1 cellular context compared by ENCODE assay signal in the genomic region with DNA sequence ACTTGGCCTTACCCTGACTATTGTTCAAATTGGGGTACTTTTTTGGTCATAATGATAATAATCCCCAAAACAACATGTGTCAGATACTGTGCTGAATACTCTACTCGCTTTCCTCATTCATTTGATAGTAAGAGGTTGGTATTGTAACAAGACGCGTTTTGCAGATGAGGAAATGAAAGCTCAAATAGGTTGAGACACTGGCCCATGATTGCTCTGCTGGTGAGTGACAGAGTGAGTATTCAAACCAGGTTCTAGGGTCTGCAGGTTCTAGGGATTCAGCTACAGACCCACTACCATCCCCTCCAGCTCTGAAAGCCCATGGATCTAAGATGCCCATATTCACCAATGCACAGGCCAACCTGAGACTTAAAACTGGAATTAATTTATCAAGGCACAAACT.
TF ChIP-seq lines count a peak whose summit lies in the region.

No MANE protein-coding gene starts in this region.

TF ChIP-seq in GM12878, 131 proteins besides CTCF, POLR2A, EP300 and RAD21:
- TF ChIP-seq ATF2 (IDR thresholded peaks at IDR 0.05; ENCODE audit: low read length): peak; percentile 44; the same call in 1 of the 2 replicates
- TF ChIP-seq, protein P1, sequence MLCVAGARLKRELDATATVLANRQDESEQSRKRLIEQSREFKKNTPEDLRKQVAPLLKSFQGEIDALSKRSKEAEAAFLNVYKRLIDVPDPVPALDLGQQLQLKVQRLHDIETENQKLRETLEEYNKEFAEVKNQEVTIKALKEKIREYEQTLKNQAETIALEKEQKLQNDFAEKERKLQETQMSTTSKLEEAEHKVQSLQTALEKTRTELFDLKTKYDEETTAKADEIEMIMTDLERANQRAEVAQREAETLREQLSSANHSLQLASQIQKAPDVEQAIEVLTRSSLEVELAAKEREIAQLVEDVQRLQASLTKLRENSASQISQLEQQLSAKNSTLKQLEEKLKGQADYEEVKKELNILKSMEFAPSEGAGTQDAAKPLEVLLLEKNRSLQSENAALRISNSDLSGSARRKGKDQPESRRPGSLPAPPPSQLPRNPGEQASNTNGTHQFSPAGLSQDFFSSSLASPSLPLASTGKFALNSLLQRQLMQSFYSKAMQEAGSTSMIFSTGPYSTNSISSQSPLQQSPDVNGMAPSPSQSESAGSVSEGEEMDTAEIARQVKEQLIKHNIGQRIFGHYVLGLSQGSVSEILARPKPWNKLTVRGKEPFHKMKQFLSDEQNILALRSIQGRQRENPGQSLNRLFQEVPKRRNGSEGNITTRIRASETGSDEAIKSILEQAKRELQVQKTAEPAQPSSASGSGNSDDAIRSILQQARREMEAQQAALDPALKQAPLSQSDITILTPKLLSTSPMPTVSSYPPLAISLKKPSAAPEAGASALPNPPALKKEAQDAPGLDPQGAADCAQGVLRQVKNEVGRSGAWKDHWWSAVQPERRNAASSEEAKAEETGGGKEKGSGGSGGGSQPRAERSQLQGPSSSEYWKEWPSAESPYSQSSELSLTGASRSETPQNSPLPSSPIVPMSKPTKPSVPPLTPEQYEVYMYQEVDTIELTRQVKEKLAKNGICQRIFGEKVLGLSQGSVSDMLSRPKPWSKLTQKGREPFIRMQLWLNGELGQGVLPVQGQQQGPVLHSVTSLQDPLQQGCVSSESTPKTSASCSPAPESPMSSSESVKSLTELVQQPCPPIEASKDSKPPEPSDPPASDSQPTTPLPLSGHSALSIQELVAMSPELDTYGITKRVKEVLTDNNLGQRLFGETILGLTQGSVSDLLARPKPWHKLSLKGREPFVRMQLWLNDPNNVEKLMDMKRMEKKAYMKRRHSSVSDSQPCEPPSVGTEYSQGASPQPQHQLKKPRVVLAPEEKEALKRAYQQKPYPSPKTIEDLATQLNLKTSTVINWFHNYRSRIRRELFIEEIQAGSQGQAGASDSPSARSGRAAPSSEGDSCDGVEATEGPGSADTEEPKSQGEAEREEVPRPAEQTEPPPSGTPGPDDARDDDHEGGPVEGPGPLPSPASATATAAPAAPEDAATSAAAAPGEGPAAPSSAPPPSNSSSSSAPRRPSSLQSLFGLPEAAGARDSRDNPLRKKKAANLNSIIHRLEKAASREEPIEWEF (IDR thresholded peaks at IDR 0.05; ENCODE audit: insufficient replicate concordance, low read depth, low read length): no peak
- TF ChIP-seq IKZF1 (conservative IDR thresholded peaks at IDR 0.05): no peak
- TF ChIP-seq NBN (IDR thresholded peaks at IDR 0.05): no peak
- no peak for TF ChIP-seq NFYA (IDR thresholded peaks at IDR 0.05; ENCODE audit: borderline replicate concordance, low read depth, low read length)
- peak; percentile 60 for TF ChIP-seq SPI1 (IDR thresholded peaks at IDR 0.05; ENCODE audit: borderline replicate concordance, insufficient read depth, low read depth, low read length)
- no peak for TF ChIP-seq TBL1XR1 (IDR thresholded peaks at IDR 0.05; ENCODE audit: low read depth, low read length)
- TF ChIP-seq, protein P2, sequence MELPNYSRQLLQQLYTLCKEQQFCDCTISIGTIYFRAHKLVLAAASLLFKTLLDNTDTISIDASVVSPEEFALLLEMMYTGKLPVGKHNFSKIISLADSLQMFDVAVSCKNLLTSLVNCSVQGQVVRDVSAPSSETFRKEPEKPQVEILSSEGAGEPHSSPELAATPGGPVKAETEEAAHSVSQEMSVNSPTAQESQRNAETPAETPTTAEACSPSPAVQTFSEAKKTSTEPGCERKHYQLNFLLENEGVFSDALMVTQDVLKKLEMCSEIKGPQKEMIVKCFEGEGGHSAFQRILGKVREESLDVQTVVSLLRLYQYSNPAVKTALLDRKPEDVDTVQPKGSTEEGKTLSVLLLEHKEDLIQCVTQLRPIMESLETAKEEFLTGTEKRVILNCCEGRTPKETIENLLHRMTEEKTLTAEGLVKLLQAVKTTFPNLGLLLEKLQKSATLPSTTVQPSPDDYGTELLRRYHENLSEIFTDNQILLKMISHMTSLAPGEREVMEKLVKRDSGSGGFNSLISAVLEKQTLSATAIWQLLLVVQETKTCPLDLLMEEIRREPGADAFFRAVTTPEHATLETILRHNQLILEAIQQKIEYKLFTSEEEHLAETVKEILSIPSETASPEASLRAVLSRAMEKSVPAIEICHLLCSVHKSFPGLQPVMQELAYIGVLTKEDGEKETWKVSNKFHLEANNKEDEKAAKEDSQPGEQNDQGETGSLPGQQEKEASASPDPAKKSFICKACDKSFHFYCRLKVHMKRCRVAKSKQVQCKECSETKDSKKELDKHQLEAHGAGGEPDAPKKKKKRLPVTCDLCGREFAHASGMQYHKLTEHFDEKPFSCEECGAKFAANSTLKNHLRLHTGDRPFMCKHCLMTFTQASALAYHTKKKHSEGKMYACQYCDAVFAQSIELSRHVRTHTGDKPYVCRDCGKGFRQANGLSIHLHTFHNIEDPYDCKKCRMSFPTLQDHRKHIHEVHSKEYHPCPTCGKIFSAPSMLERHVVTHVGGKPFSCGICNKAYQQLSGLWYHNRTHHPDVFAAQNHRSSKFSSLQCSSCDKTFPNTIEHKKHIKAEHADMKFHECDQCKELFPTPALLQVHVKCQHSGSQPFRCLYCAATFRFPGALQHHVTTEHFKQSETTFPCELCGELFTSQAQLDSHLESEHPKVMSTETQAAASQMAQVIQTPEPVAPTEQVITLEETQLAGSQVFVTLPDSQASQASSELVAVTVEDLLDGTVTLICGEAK (IDR thresholded peaks at IDR 0.05; ENCODE audit: borderline replicate concordance): no peak
- TF ChIP-seq PKNOX1 (IDR thresholded peaks at IDR 0.05): peak; percentile 88
- no peak for TF ChIP-seq MEF2B (IDR thresholded peaks at IDR 0.05; ENCODE audit: partially characterized antibody, poor library complexity, severe bottlenecking)
- no peak for TF ChIP-seq CREB1 (IDR thresholded peaks at IDR 0.05; ENCODE audit: low read depth)
- TF ChIP-seq, protein P3, sequence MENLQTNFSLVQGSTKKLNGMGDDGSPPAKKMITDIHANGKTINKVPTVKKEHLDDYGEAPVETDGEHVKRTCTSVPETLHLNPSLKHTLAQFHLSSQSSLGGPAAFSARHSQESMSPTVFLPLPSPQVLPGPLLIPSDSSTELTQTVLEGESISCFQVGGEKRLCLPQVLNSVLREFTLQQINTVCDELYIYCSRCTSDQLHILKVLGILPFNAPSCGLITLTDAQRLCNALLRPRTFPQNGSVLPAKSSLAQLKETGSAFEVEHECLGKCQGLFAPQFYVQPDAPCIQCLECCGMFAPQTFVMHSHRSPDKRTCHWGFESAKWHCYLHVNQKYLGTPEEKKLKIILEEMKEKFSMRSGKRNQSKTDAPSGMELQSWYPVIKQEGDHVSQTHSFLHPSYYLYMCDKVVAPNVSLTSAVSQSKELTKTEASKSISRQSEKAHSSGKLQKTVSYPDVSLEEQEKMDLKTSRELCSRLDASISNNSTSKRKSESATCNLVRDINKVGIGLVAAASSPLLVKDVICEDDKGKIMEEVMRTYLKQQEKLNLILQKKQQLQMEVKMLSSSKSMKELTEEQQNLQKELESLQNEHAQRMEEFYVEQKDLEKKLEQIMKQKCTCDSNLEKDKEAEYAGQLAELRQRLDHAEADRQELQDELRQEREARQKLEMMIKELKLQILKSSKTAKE (IDR thresholded peaks at IDR 0.05; ENCODE audit: low read depth, poor library complexity, severe bottlenecking): no peak
- no peak for TF ChIP-seq FOXK2 (IDR thresholded peaks at IDR 0.05)
- TF ChIP-seq ZNF207 (IDR thresholded peaks at IDR 0.05; ENCODE audit: borderline replicate concordance): no peak
